ENCODE assay signal across 8 cellular contexts in the genomic region with DNA sequence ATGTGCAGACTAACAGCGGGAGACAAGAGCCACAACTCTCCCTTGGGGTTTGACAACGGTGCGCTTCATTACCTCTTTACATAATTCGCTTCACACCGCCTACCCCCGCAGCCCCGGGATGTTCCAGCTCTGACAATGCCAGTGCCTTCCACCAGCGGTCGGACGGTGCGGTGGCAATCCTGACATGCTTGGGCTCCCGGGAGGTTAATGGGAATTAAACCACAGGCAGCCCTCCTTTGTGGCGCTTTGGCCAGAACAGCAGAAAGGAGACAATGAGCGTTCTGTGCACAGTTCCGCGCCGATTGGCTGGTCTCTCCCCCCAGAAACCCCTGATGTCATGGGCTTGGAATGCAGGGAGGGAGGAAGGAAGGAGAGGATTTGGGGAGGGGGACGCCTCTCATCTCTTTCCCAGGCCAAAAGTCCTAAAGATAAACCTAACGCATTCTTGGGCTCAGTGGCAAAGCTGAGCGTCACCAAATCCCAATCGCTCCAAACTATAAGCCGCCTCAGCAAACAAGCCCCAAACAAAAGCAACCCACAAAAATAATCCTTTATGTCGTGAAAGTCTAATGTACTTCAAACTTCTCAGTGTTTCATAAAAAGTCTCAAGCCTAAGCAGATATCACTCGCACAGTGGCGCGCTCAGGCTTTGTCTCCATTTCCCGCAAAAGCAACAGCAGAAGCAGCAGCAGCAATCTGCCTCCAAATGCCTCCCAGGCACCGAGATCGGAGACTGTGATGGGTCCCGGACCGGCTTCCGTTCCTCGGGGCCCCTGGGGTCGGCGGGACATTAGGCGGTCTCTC. TPM values are rescaled to one million over a fixed set of nuclear protein-coding genes. Genes with fewer than 3 reads are reported as not detected.
DNase-seq lines count a peak whose midpoint lies in the region; ATAC-seq and TF ChIP-seq lines count a peak whose summit lies in the region.

No MANE protein-coding gene starts in this region.

- H3K9ac ChIP-seq in KMS-11 (peak overlapping the region; percentile 51; the same call in 1 of the 2 replicates), duodenal mucosa (ENCODE audit: low read depth in 1 of 2, low read length in 2 of 2) (peak overlapping the region; percentile 83 to 92)

- H3K79me2 ChIP-seq in KMS-11 (ENCODE audit: insufficient read depth, low read depth), result 0 out of 2 replicates have a peak, but pooled peaks cover 4% of the 10 kb centered on the region

- peak overlapping the region; percentile 62 for H3K4me3 ChIP-seq in KMS-11 (IDR thresholded peaks at IDR 0.05; ENCODE audit: insufficient read depth, low read depth, low read length)
- peak overlapping the region; percentile 82 to 91 for H3K4me3 ChIP-seq in duodenal mucosa (ENCODE audit: low read depth in 1 of 2, low read length in 2 of 2)

- H3K4me1 Mint-ChIP-seq in T-helper 17 cell, result peaks cover 16% of the 10 kb centered on the region

- H3K27me3 ChIP-seq in KMS-11 (ENCODE audit: insufficient read depth, low read depth), result no peaks in the 10 kb centered on the region
- H3K27me3 ChIP-seq in duodenal mucosa (ENCODE audit: control insufficient read depth in 1 of 2, insufficient read depth in 2 of 2, low read length in 2 of 2), result no peaks in the 10 kb centered on the region
- no peaks in the 10 kb centered on the region for H3K27me3 ChIP-seq in layer of hippocampus (ENCODE audit: control insufficient read depth, insufficient read depth, low read length)

- H3K27ac ChIP-seq in KMS-11 (no peak overlapping the region), duodenal mucosa (ENCODE audit: low read depth, low read length) (peak overlapping the region; percentile 93), layer of hippocampus (ENCODE audit: low read depth, low read length) (peak overlapping the region; percentile 96)

- H3K4me2 ChIP-seq in KMS-11, result peak overlapping the region; percentile 66

- peaks cover 56% of the 10 kb centered on the region for H3K27me3 Mint-ChIP-seq in T-helper 17 cell

- H3K27ac Mint-ChIP-seq in T-helper 17 cell, result no peak overlapping the region

- DNase-seq in AG08396 (ENCODE audit: low spot score) (peak; percentile 84), T-helper 17 cell (no peak), smooth muscle cell of the brain vasculature (ENCODE audit: low read depth, low spot score) (peak; percentile 57)

- no peak for TF ChIP-seq POLR2A in GM18505 (IDR thresholded peaks at IDR 0.05; ENCODE audit: borderline replicate concordance, extremely low read depth, insufficient read depth, insufficient read length)

- H3K36me3 Mint-ChIP-seq in T-helper 17 cell (ENCODE audit: low read depth), result peaks cover 3% of the 10 kb centered on the region

- H3K36me3 ChIP-seq in KMS-11 (ENCODE audit: insufficient read depth) (no peaks in the 10 kb centered on the region), duodenal mucosa (ENCODE audit: control insufficient read depth in 1 of 2, insufficient read depth in 2 of 2, low read length in 2 of 2) (no peaks in the 10 kb centered on the region)

- TF ChIP-seq CTCF in KMS-11 (conservative IDR thresholded peaks at IDR 0.05; ENCODE audit: low read depth, low read length), result no peak

- H3K4me1 ChIP-seq in KMS-11 (ENCODE audit: low read depth, poor library complexity, severe bottlenecking) (no peaks in the 10 kb centered on the region), duodenal mucosa (ENCODE audit: control insufficient read depth in 1 of 2, insufficient read depth in 2 of 2, low read length in 2 of 2) (peaks cover 23 to 54% of the 10 kb centered on the region in 2 donors)

- H2AFZ ChIP-seq in KMS-11 (ENCODE audit: low read depth), result peak overlapping the region; percentile 71

- ATAC-seq in GM18907 (IDR thresholded peaks at IDR 0.05; ENCODE audit: unreplicated experiment) (peak; percentile 34), T-helper 17 cell (no peak), GM18505 (IDR thresholded peaks at IDR 0.05; ENCODE audit: unreplicated experiment) (no peak)

- no peaks in the 10 kb centered on the region for H3K9me3 ChIP-seq in T-helper 17 cell (ENCODE audit: control insufficient read depth, low read length, poor library complexity, severe bottlenecking)
- H3K9me3 ChIP-seq in duodenal mucosa (ENCODE audit: control insufficient read depth in 1 of 2, low read length in 2 of 2), result no peaks in the 10 kb centered on the region

- H4K20me1 ChIP-seq in KMS-11 (ENCODE audit: insufficient read depth), result no peaks in the 10 kb centered on the region

- H3K4me3 Mint-ChIP-seq in T-helper 17 cell, result peak overlapping the region; percentile 86

RNA-seq across cellular contexts. Expression of gene CNN3, which starts 1.1 kb away (rescaled TPM):
- 1 to 10 TPM in 1 of 2 donors, under 1 TPM in 1; 0.76 to 1.7 TPM for total RNA-seq in T-helper 17 cell

Comparison
In these comparisons a context has a peak if more than half of its experiments do, and no peak if none do; other contexts are left out.
1. DNase-seq: peak in AG08396 (single experiment) and smooth muscle cell of the brain vasculature (single experiment); none in T-helper 17 cell (0 of 3).